1 cellular context compared by ENCODE assay signal in the genomic region with DNA sequence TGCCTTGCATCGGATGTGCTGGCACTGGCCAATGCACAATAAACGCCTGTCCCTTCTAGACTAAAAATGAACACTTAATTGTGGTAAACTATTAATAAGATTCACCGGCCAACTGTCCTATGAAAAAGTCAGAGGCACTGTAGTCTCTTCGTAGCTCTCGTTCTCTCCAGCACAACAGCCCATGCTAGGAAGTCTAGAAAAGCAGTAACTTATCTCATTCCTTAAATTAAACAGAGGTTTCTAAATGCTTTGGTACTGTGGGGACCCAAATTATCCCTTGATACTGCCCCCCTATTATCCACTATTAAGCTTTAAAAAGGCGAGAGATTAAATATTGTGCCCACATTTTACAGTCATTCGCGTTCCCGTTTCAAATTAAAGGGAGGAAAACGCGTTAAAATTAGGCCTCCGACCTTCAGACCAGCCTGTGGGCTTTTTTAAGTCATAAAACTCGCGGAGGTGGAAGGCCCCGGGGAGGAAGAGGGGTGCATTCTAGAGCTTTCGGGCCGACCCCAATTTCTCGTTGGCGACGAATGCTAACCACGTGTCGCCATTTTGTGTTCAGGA.
A peak's percentile ranks its signal among the peaks of the same experiment; 100 is the strongest.
TF ChIP-seq lines count a peak whose summit lies in the region.

No MANE protein-coding gene starts in this region.

TF ChIP-seq in HepG2, 621 proteins besides CTCF, POLR2A, EP300 and RAD21 (continued from another document and continues in another):
- TF ChIP-seq, protein P1, sequence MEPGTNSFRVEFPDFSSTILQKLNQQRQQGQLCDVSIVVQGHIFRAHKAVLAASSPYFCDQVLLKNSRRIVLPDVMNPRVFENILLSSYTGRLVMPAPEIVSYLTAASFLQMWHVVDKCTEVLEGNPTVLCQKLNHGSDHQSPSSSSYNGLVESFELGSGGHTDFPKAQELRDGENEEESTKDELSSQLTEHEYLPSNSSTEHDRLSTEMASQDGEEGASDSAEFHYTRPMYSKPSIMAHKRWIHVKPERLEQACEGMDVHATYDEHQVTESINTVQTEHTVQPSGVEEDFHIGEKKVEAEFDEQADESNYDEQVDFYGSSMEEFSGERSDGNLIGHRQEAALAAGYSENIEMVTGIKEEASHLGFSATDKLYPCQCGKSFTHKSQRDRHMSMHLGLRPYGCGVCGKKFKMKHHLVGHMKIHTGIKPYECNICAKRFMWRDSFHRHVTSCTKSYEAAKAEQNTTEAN (CRISPR knock-in tag; conservative IDR thresholded peaks at IDR 0.05) = 0 out of 2 replicates have a peak, but pooled peaks have one; percentile 4
- TF ChIP-seq ARNT (IDR thresholded peaks at IDR 0.05) (no peak), RXRA (CRISPR knock-in tag; IDR thresholded peaks at IDR 0.05) (no peak), ZNF709 (CRISPR knock-in tag; IDR thresholded peaks at IDR 0.05) (no peak), ATAD3A (CRISPR knock-in tag; IDR thresholded peaks at IDR 0.05) (no peak), ONECUT2 (CRISPR knock-in tag; IDR thresholded peaks at IDR 0.05) (0 out of 2 replicates have a peak, but pooled peaks have one; percentile 0), ZIK1 (CRISPR knock-in tag; IDR thresholded peaks at IDR 0.05; ENCODE audit: borderline replicate concordance, low read depth) (no peak; the same call in 1 of the 2 replicates), CCAR2 (optimal IDR thresholded peaks at IDR 0.05; ENCODE audit: low read depth, low read length) (no peak), TP53 (CRISPR knock-in tag; conservative IDR thresholded peaks at IDR 0.05) (no peak), ARNT2 (CRISPR knock-in tag; IDR thresholded peaks at IDR 0.05; ENCODE audit: low read depth) (no peak; the same call in 1 of the 2 replicates), ZNF720 (CRISPR knock-in tag; IDR thresholded peaks at IDR 0.05) (no peak), EHMT2 (IDR thresholded peaks at IDR 0.05; ENCODE audit: borderline replicate concordance, low read depth, low read length) (peak; percentile 76), NFE2L1 (CRISPR knock-in tag; IDR thresholded peaks at IDR 0.05; ENCODE audit: borderline replicate concordance) (no peak), ZNF550 (CRISPR knock-in tag; IDR thresholded peaks at IDR 0.05; ENCODE audit: borderline replicate concordance) (no peak), MAZ (IDR thresholded peaks at IDR 0.05; ENCODE audit: borderline replicate concordance, low read depth, low read length) (no peak), MAZ (CRISPR knock-in tag; IDR thresholded peaks at IDR 0.05; ENCODE audit: low read depth) (no peak), ZNF496 (CRISPR knock-in tag; IDR thresholded peaks at IDR 0.05; ENCODE audit: insufficient replicate concordance) (no peak), MEIS2 (CRISPR knock-in tag; IDR thresholded peaks at IDR 0.05) (peak; percentile 16; the same call in 1 of the 2 replicates), ATF1 (CRISPR knock-in tag; IDR thresholded peaks at IDR 0.05) (peak; percentile 56; the same call in 1 of the 2 replicates), ZFP1 (CRISPR knock-in tag; IDR thresholded peaks at IDR 0.05) (0 out of 2 replicates have a peak, but pooled peaks have one; percentile 10), ZNF367 (CRISPR knock-in tag; IDR thresholded peaks at IDR 0.05; ENCODE audit: borderline replicate concordance) (0 out of 2 replicates have a peak, but pooled peaks have one; percentile 7), ZNF136 (CRISPR knock-in tag; IDR thresholded peaks at IDR 0.05; ENCODE audit: low read depth) (no peak), ZNF263 (CRISPR knock-in tag; IDR thresholded peaks at IDR 0.05) (no peak), HDAC6 (IDR thresholded peaks at IDR 0.05; ENCODE audit: low read depth, low read length) (no peak), ZFX (CRISPR knock-in tag; IDR thresholded peaks at IDR 0.05; ENCODE audit: low read depth) (no peak), MATR3 (CRISPR knock-in tag; IDR thresholded peaks at IDR 0.05) (no peak), ZNF83 (CRISPR knock-in tag; IDR thresholded peaks at IDR 0.05; ENCODE audit: borderline replicate concordance) (0 out of 2 replicates have a peak, but pooled peaks have one; percentile 34), RCOR2 (CRISPR knock-in tag; IDR thresholded peaks at IDR 0.05) (peak; percentile 4; the same call in 1 of the 2 replicates), YEATS2 (CRISPR knock-in tag; IDR thresholded peaks at IDR 0.05; ENCODE audit: borderline replicate concordance) (no peak), ZNF572 (CRISPR knock-in tag; IDR thresholded peaks at IDR 0.05) (no peak), NCOA2 (CRISPR knock-in tag; IDR thresholded peaks at IDR 0.05) (no peak), SRSF9 (IDR thresholded peaks at IDR 0.05; ENCODE audit: borderline replicate concordance, insufficient read depth, low read depth, low read length, poor library complexity, severe bottlenecking) (no peak)
- TF ChIP-seq, protein P2, sequence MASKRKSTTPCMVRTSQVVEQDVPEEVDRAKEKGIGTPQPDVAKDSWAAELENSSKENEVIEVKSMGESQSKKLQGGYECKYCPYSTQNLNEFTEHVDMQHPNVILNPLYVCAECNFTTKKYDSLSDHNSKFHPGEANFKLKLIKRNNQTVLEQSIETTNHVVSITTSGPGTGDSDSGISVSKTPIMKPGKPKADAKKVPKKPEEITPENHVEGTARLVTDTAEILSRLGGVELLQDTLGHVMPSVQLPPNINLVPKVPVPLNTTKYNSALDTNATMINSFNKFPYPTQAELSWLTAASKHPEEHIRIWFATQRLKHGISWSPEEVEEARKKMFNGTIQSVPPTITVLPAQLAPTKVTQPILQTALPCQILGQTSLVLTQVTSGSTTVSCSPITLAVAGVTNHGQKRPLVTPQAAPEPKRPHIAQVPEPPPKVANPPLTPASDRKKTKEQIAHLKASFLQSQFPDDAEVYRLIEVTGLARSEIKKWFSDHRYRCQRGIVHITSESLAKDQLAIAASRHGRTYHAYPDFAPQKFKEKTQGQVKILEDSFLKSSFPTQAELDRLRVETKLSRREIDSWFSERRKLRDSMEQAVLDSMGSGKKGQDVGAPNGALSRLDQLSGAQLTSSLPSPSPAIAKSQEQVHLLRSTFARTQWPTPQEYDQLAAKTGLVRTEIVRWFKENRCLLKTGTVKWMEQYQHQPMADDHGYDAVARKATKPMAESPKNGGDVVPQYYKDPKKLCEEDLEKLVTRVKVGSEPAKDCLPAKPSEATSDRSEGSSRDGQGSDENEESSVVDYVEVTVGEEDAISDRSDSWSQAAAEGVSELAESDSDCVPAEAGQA (IDR thresholded peaks at IDR 0.05; ENCODE audit: low read depth) = no peak
- TF ChIP-seq, protein P2 (CRISPR knock-in tag; IDR thresholded peaks at IDR 0.05; ENCODE audit: borderline replicate concordance) = 0 out of 2 replicates have a peak, but pooled peaks have one; percentile 40
- TF ChIP-seq, protein P3, sequence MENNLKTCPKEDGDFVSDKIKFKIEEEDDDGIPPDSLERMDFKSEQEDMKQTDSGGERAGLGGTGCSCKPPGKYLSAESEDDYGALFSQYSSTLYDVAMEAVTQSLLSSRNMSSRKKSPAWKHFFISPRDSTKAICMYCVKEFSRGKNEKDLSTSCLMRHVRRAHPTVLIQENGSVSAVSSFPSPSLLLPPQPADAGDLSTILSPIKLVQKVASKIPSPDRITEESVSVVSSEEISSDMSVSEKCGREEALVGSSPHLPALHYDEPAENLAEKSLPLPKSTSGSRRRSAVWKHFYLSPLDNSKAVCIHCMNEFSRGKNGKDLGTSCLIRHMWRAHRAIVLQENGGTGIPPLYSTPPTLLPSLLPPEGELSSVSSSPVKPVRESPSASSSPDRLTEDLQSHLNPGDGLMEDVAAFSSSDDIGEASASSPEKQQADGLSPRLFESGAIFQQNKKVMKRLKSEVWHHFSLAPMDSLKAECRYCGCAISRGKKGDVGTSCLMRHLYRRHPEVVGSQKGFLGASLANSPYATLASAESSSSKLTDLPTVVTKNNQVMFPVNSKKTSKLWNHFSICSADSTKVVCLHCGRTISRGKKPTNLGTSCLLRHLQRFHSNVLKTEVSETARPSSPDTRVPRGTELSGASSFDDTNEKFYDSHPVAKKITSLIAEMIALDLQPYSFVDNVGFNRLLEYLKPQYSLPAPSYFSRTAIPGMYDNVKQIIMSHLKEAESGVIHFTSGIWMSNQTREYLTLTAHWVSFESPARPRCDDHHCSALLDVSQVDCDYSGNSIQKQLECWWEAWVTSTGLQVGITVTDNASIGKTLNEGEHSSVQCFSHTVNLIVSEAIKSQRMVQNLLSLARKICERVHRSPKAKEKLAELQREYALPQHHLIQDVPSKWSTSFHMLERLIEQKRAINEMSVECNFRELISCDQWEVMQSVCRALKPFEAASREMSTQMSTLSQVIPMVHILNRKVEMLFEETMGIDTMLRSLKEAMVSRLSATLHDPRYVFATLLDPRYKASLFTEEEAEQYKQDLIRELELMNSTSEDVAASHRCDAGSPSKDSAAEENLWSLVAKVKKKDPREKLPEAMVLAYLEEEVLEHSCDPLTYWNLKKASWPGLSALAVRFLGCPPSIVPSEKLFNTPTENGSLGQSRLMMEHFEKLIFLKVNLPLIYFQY (CRISPR knock-in tag; IDR thresholded peaks at IDR 0.05; ENCODE audit: borderline replicate concordance) = no peak; the same call in 1 of the 2 replicates
- TF ChIP-seq, protein P4, sequence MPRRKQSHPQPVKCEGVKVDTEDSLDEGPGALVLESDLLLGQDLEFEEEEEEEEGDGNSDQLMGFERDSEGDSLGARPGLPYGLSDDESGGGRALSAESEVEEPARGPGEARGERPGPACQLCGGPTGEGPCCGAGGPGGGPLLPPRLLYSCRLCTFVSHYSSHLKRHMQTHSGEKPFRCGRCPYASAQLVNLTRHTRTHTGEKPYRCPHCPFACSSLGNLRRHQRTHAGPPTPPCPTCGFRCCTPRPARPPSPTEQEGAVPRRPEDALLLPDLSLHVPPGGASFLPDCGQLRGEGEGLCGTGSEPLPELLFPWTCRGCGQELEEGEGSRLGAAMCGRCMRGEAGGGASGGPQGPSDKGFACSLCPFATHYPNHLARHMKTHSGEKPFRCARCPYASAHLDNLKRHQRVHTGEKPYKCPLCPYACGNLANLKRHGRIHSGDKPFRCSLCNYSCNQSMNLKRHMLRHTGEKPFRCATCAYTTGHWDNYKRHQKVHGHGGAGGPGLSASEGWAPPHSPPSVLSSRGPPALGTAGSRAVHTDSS (CRISPR knock-in tag; conservative IDR thresholded peaks at IDR 0.05) = no peak
- TF ChIP-seq, protein P5, sequence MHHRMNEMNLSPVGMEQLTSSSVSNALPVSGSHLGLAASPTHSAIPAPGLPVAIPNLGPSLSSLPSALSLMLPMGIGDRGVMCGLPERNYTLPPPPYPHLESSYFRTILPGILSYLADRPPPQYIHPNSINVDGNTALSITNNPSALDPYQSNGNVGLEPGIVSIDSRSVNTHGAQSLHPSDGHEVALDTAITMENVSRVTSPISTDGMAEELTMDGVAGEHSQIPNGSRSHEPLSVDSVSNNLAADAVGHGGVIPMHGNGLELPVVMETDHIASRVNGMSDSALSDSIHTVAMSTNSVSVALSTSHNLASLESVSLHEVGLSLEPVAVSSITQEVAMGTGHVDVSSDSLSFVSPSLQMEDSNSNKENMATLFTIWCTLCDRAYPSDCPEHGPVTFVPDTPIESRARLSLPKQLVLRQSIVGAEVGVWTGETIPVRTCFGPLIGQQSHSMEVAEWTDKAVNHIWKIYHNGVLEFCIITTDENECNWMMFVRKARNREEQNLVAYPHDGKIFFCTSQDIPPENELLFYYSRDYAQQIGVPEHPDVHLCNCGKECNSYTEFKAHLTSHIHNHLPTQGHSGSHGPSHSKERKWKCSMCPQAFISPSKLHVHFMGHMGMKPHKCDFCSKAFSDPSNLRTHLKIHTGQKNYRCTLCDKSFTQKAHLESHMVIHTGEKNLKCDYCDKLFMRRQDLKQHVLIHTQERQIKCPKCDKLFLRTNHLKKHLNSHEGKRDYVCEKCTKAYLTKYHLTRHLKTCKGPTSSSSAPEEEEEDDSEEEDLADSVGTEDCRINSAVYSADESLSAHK (CRISPR knock-in tag; IDR thresholded peaks at IDR 0.05; ENCODE audit: borderline replicate concordance) = no peak
- TF ChIP-seq, protein P6, sequence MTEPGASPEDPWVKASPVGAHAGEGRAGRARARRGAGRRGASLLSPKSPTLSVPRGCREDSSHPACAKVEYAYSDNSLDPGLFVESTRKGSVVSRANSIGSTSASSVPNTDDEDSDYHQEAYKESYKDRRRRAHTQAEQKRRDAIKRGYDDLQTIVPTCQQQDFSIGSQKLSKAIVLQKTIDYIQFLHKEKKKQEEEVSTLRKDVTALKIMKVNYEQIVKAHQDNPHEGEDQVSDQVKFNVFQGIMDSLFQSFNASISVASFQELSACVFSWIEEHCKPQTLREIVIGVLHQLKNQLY (CRISPR knock-in tag; IDR thresholded peaks at IDR 0.05) = no peak
- TF ChIP-seq, protein P7, sequence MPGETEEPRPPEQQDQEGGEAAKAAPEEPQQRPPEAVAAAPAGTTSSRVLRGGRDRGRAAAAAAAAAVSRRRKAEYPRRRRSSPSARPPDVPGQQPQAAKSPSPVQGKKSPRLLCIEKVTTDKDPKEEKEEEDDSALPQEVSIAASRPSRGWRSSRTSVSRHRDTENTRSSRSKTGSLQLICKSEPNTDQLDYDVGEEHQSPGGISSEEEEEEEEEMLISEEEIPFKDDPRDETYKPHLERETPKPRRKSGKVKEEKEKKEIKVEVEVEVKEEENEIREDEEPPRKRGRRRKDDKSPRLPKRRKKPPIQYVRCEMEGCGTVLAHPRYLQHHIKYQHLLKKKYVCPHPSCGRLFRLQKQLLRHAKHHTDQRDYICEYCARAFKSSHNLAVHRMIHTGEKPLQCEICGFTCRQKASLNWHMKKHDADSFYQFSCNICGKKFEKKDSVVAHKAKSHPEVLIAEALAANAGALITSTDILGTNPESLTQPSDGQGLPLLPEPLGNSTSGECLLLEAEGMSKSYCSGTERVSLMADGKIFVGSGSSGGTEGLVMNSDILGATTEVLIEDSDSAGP (CRISPR knock-in tag; IDR thresholded peaks at IDR 0.05; ENCODE audit: borderline replicate concordance) = no peak
